Comparison of ENCODE assay signal across 9 cellular contexts in genomic region chr17:63435681-63436522, GRCh38. TPM values are rescaled to one million over a fixed set of nuclear protein-coding genes. Genes with fewer than 3 reads are reported as not detected.
DNase-seq lines count a peak whose midpoint lies in the region; ATAC-seq, FAIRE-seq and TF ChIP-seq lines count a peak whose summit lies in the region.
"Had no signal": no experiment of that assay in that cellular context is flagged by ENCODE, and none has a peak within 500 bp of the region (broad histone marks: within the 10 kb centered on the region; RNA-seq: fewer than 3 reads in every experiment).

No MANE protein-coding gene starts in this region.

- in situ Hi-C loops in brain microvascular endothelial cell (cut with HindIII; ENCODE audit: low pct_ligation_motif_present, low sequenced_read_pairs), result no loop called here

- ATAC-seq in Right ventricle myocardium superior (ENCODE audit: poor library complexity), result no peak
- no peak for ATAC-seq in left cardiac atrium
- ATAC-seq in PC-3, result peak; percentile 1

- H4K20me1 ChIP-seq in PC-3 (ENCODE audit: low read length), result no peaks in the 10 kb centered on the region

- H3F3A ChIP-seq in PC-3 (ENCODE audit: low read length, unreplicated experiment), result peaks cover 18% of the 10 kb centered on the region

- H3K27me3 ChIP-seq in PC-3 (ENCODE audit: low read length), result no peaks in the 10 kb centered on the region
- no peaks in the 10 kb centered on the region for H3K27me3 ChIP-seq in right atrium auricular region
- no peaks in the 10 kb centered on the region for H3K27me3 ChIP-seq in brain microvascular endothelial cell (replicated peaks)

- CTCF ChIA-PET in PC-3 (lab: Charles Lee), result interaction anchor here (1.5 to 1.9 kb wide), 3 partner anchors 9 to 43 kb away, joined by 10 to 13 read pairs (median 13); partner anchors contain the start of gene CYB561

- no peak overlapping the region for H2AFZ ChIP-seq in PC-3 (ENCODE audit: low read length)

- intact Hi-C loops in Right ventricle myocardium superior (cut with DNase I) (no loop called here), left cardiac atrium (cut with DNase I) (no loop called here), PC-3 (cut with micrococcal nuclease) (loop anchor here (10.0 kb wide), 1 partner anchor 339 kb away; the partner anchor contains the start of genes CCDC47 and DDX42)

- H3K27ac ChIP-seq in PC-3 (ENCODE audit: low read length) (peak overlapping the region; percentile 97), right atrium auricular region (peak overlapping the region; percentile 83 to 88), brain microvascular endothelial cell (no peak overlapping the region), substantia nigra (ENCODE audit: low read depth, low read length, poor library complexity, severe bottlenecking) (no peak overlapping the region)

- peaks cover 8% of the 10 kb centered on the region for H3K36me3 ChIP-seq in PC-3 (ENCODE audit: low read depth, low read length)
- no peaks in the 10 kb centered on the region for H3K36me3 ChIP-seq in right atrium auricular region
- H3K36me3 ChIP-seq in brain microvascular endothelial cell (replicated peaks), result no peaks in the 10 kb centered on the region

- POLR2A ChIA-PET in PC-3 (lab: Charles Lee; ENCODE audit: unreplicated experiment), result interaction anchor here (0.6 to 1.6 kb wide), 2 partner anchors 10 to 1063 kb away, joined by 4 to 12 read pairs; partner anchors contain the start of gene CYB561

- peak; percentile 40 for DNase-seq in Right ventricle myocardium superior
- no peak for DNase-seq in left cardiac atrium
- DNase-seq in PC-3, result peak; percentile 60
- DNase-seq in right atrium auricular region (ENCODE audit: low spot score), result no peak
- DNase-seq in urothelium cell line (ENCODE audit: low spot score), result peak; percentile 37
- no peak for DNase-seq in brain microvascular endothelial cell
- no peak for DNase-seq in GOT3 (lab: John Stamatoyannopoulos, UW)
- no peak for DNase-seq in substantia nigra (lab: John Stamatoyannopoulos, UW)
- DNase-seq: activated CD4-positive, alpha-beta T cell treated with anti-CD3 and anti-CD28 coated beads, Interleukin-2, amount 50 U/mL, for 4 hours had no signal

- H3K4me1 ChIP-seq in PC-3 (ENCODE audit: insufficient read depth, low read length) (peaks cover 75% of the 10 kb centered on the region), right atrium auricular region (peaks cover 0 to 93% of the 10 kb centered on the region in 2 donors)

- peak; percentile 17 for FAIRE-seq in urothelium cell line (lab: Jason Lieb, UNC)

- peak overlapping the region; percentile 58 for H3K4me2 ChIP-seq in PC-3 (ENCODE audit: low read length)

- H3K9me3 ChIP-seq in PC-3 (ENCODE audit: low read length) (no peaks in the 10 kb centered on the region), right atrium auricular region (no peaks in the 10 kb centered on the region)

- BruUV-seq in PC-3 (replicated peaks; lab: Mats Ljungman, UMichigan), result no TSS peak

- H3K9ac ChIP-seq in PC-3 (ENCODE audit: low read length), result peak overlapping the region; percentile 38

- peak; percentile 41; the same call in 1 of the 2 replicates for TF ChIP-seq CTCF in PC-3 (conservative IDR thresholded peaks at IDR 0.05; ENCODE audit: low read depth, low read length)
- no peak for TF ChIP-seq CTCF in right atrium auricular region (IDR thresholded peaks at IDR 0.05)
- no peak for TF ChIP-seq CTCF in brain microvascular endothelial cell (IDR thresholded peaks at IDR 0.05; ENCODE audit: low read depth, low read length, missing control alignments)

- no peaks in the 10 kb centered on the region for H3K9me2 ChIP-seq in PC-3 (replicated peaks; ENCODE audit: low read length)

- H3K4me3 ChIP-seq in PC-3 (ENCODE audit: low read length) (no peak overlapping the region), right atrium auricular region (no peak overlapping the region), brain microvascular endothelial cell (ENCODE audit: low read depth, low read length) (no peak overlapping the region)

- peaks cover 50% of the 10 kb centered on the region for H3K79me2 ChIP-seq in PC-3 (ENCODE audit: low read length)

RNA-seq across cellular contexts. Expression of gene CYB561, which starts 10.2 kb away (rescaled TPM):
- total RNA-seq in Right ventricle myocardium superior (18.9 TPM), left cardiac atrium (10 to 100 TPM; 17.3 to 21.7 TPM), PC-3 (2014; rRNA removed) (125 and 145 TPM in 2 replicates), right atrium auricular region (10 to 100 TPM; 13.4 to 13.7 TPM)

RNA-seq across cellular contexts. Expression of gene ACE, which starts 41.0 kb away (rescaled TPM):
- total RNA-seq in Right ventricle myocardium superior (5.4 TPM), left cardiac atrium (1 to 10 TPM; 4.3 to 7.0 TPM), PC-3 (2014; rRNA removed) (8.7 and 9.1 TPM in 2 replicates), right atrium auricular region (1 to 10 TPM; 3.4 to 4.0 TPM)

Comparison
In these comparisons a context has a peak if more than half of its experiments do, and no peak if none do; other contexts are left out.
1. DNase-seq: peak in Right ventricle myocardium superior (single experiment), PC-3 (single experiment) and urothelium cell line (single experiment); none in left cardiac atrium (single experiment), right atrium auricular region (single experiment), brain microvascular endothelial cell (single experiment), GOT3 (single experiment) and substantia nigra (0 of 49).
2. H3K27ac ChIP-seq: peak in PC-3 (single experiment) and right atrium auricular region (2 of 2); none in brain microvascular endothelial cell (single experiment) and substantia nigra (single experiment).